ENCODE assay signal across 8 cellular contexts in genomic region chr16:85687651-85688471, GRCh38. TPM values are rescaled to one million over a fixed set of nuclear protein-coding genes. Genes with fewer than 3 reads are reported as not detected.
DNase-seq lines count a peak whose midpoint lies in the region; ATAC-seq and TF ChIP-seq lines count a peak whose summit lies in the region.

No MANE protein-coding gene starts in this region.

- H3K4me1 ChIP-seq in right lobe of liver (peaks cover 0 to 5% (median 2%) of the 10 kb centered on the region in 4 donors), tibial nerve (peaks cover 0 to 22% (median 4%) of the 10 kb centered on the region in 4 donors)

- TF ChIP-seq EP300 in tibial nerve (IDR thresholded peaks at IDR 0.05), result no peak

- no peak overlapping the region for H3K27ac ChIP-seq in right lobe of liver
- H3K27ac ChIP-seq in tibial nerve, result no peak overlapping the region

- no peaks in the 10 kb centered on the region for H3K9me3 ChIP-seq in right lobe of liver
- no peaks in the 10 kb centered on the region for H3K9me3 ChIP-seq in tibial nerve

- 64% methylated on average over 18 of the region's 49 CpGs for WGBS in right lobe of liver (ENCODE audit: insufficient coverage, low coverage, low lambda C conversion rate, missing lambda C conversion rate)
- 79 to 81% methylated on average over 48 of the region's 49 CpGs for WGBS in tibial nerve, 2 donors

- H3K27me3 ChIP-seq in right lobe of liver (no peaks in the 10 kb centered on the region), tibial nerve (no peaks in the 10 kb centered on the region)

- H3K27ac Mint-ChIP-seq in activated T-cell treated with anti-CD3 and anti-CD28 coated beads, Interleukin-2, amount 50 U/mL, for 24 hours, result peak overlapping the region; percentile 89
- peak overlapping the region; percentile 84 for H3K27ac Mint-ChIP-seq in activated naive CD4-positive, alpha-beta T cell treated with anti-CD3 and anti-CD28 coated beads, Interleukin-2, amount 50 U/mL, for 24 hours

- peak overlapping the region; percentile 90 for H3K4me3 Mint-ChIP-seq in activated T-cell treated with anti-CD3 and anti-CD28 coated beads, Interleukin-2, amount 50 U/mL, for 24 hours
- peak overlapping the region; percentile 87 for H3K4me3 Mint-ChIP-seq in activated naive CD4-positive, alpha-beta T cell treated with anti-CD3 and anti-CD28 coated beads, Interleukin-2, amount 50 U/mL, for 24 hours

- no peaks in the 10 kb centered on the region for H3K36me3 ChIP-seq in right lobe of liver
- no peaks in the 10 kb centered on the region for H3K36me3 ChIP-seq in tibial nerve

- H3K9me3 Mint-ChIP-seq in activated T-cell treated with anti-CD3 and anti-CD28 coated beads, Interleukin-2, amount 50 U/mL, for 24 hours, result no peaks in the 10 kb centered on the region
- no peaks in the 10 kb centered on the region for H3K9me3 Mint-ChIP-seq in activated naive CD4-positive, alpha-beta T cell treated with anti-CD3 and anti-CD28 coated beads, Interleukin-2, amount 50 U/mL, for 24 hours

- H3K36me3 Mint-ChIP-seq in activated T-cell treated with anti-CD3 and anti-CD28 coated beads, Interleukin-2, amount 50 U/mL, for 24 hours (ENCODE audit: low read depth), result peaks cover 54% of the 10 kb centered on the region
- peaks cover 2% of the 10 kb centered on the region for H3K36me3 Mint-ChIP-seq in activated naive CD4-positive, alpha-beta T cell treated with anti-CD3 and anti-CD28 coated beads, Interleukin-2, amount 50 U/mL, for 24 hours

- DNase-seq in activated T-cell treated with anti-CD3 and anti-CD28 coated beads, Interleukin-2, amount 50 U/mL, for 24 hours, result no peak
- DNase-seq in activated T-cell treated with anti-CD3 and anti-CD28 coated beads, Interleukin-2, amount 50 U/mL, for 1 hour, result no peak
- DNase-seq in right lobe of liver, result peak in 2 of 3 donors; percentile 21 to 55
- no peak for DNase-seq in tibial nerve (ENCODE audit: low spot score in 2 of 2)
- DNase-seq in NCI-H1436 (lab: John Stamatoyannopoulos, UW), result no peak
- DNase-seq in kidney tubule cell (ENCODE audit: low spot score), result no peak

- ATAC-seq in right lobe of liver (no peak), HG02759 (IDR thresholded peaks at IDR 0.05; ENCODE audit: unreplicated experiment) (no peak)

- peak overlapping the region in 2 of 3 donors; percentile 59 to 75 for H3K4me3 ChIP-seq in right lobe of liver
- H3K4me3 ChIP-seq in tibial nerve, result peak overlapping the region in 3 of 4 donors; percentile 56 to 83 (median 76)

- intact Hi-C loops in right lobe of liver (cut with DNase I), result no loop called here

- H3K27me3 Mint-ChIP-seq in activated T-cell treated with anti-CD3 and anti-CD28 coated beads, Interleukin-2, amount 50 U/mL, for 24 hours, result peaks cover 3% of the 10 kb centered on the region
- H3K27me3 Mint-ChIP-seq in activated naive CD4-positive, alpha-beta T cell treated with anti-CD3 and anti-CD28 coated beads, Interleukin-2, amount 50 U/mL, for 24 hours, result peaks cover 2% of the 10 kb centered on the region

- peaks cover 17% of the 10 kb centered on the region for H3K4me1 Mint-ChIP-seq in activated T-cell treated with anti-CD3 and anti-CD28 coated beads, Interleukin-2, amount 50 U/mL, for 24 hours (ENCODE audit: low read depth)
- H3K4me1 Mint-ChIP-seq in activated naive CD4-positive, alpha-beta T cell treated with anti-CD3 and anti-CD28 coated beads, Interleukin-2, amount 50 U/mL, for 24 hours, result peaks cover 6% of the 10 kb centered on the region

- no peak for TF ChIP-seq CTCF in right lobe of liver (IDR thresholded peaks at IDR 0.05)
- no peak for TF ChIP-seq CTCF in tibial nerve (IDR thresholded peaks at IDR 0.05)

- no peak for TF ChIP-seq POLR2A in right lobe of liver (IDR thresholded peaks at IDR 0.05)
- TF ChIP-seq POLR2A in tibial nerve (IDR thresholded peaks at IDR 0.05), result no peak

RNA-seq across cellular contexts. Expression of gene GINS2, which starts 0.9 kb away (rescaled TPM):
- 1 to 10 TPM in 4 of 6 experiments, under 1 TPM in 2; 0.49 to 4.7 (median 1.3) TPM for total RNA-seq in right lobe of liver
- under 1 TPM in 2 of 4 donors, not detected in 2; 0.20 to 0.66 TPM for total RNA-seq in tibial nerve

Comparison
In these comparisons a context has a peak if more than half of its experiments do, and no peak if none do; other contexts are left out.
1. DNase-seq: peak in right lobe of liver (2 of 3); none in activated T-cell treated with anti-CD3 and anti-CD28 coated beads, Interleukin-2, amount 50 U/mL, for 24 hours (single experiment), activated T-cell treated with anti-CD3 and anti-CD28 coated beads, Interleukin-2, amount 50 U/mL, for 1 hour (single experiment), tibial nerve (0 of 2), NCI-H1436 (single experiment) and kidney tubule cell (single experiment).